22 cellular contexts compared by ENCODE assay signal in genomic region chr6:45845546-45845945, GRCh38.
DNase-seq lines count a peak whose midpoint lies in the region; ATAC-seq and TF ChIP-seq lines count a peak whose summit lies in the region.
"Had no signal": no experiment of that assay in that cellular context is flagged by ENCODE, and none has a peak within 500 bp of the region (broad histone marks: within the 10 kb centered on the region; RNA-seq: fewer than 3 reads in every experiment).

No MANE protein-coding gene starts in this region.

- intact Hi-C loops in right cardiac atrium (cut with DNase I): no loop called here

- TF ChIP-seq CTCF in choroid plexus epithelial cell (conservative IDR thresholded peaks at IDR 0.05; ENCODE audit: low read depth, low read length): no peak

- peak; percentile 79 for DNase-seq in EL
- DNase-seq in OCI-M1 (lab: John Stamatoyannopoulos, UW): peak; percentile 43
- DNase-seq in choroid plexus epithelial cell (ENCODE audit: low read depth): peak; percentile 38
- DNase-seq in renal cortical epithelial cell (ENCODE audit: low read depth): peak; percentile 25
- DNase-seq in dermis blood vessel endothelial cell: no peak
- DNase-seq in NCI-H510A (lab: John Stamatoyannopoulos, UW): no peak
- DNase-seq in right cardiac atrium: no peak
- DNase-seq: activated CD4-positive, CD25-positive, alpha-beta regulatory T cell; activated CD8-positive, alpha-beta T cell treated with anti-CD3 and anti-CD28 coated beads, Interleukin-2, amount 10 ng/mL, durations not matched to agents 7 days and 5 days; hypothalamus; kidney glomerular epithelial cell; mesendoderm; natural killer cell; NCI-H1930; NK-92 treated with Interleukin-12 subunit alpha and Interleukin-12 subunit beta, amount 100 ng/mL, for 24 hours; stimulated activated CD8-positive, alpha-beta memory T cell treated with anti-CD3 and anti-CD28 coated beads, Interleukin-4, amount 100 ng/mL, for 48 hours had no signal

- WGBS in right cardiac atrium: 78% methylated on average over 1 of the region's 1 CpG

- no peaks in the 10 kb centered on the region for H3K9me3 ChIP-seq in right cardiac atrium (ENCODE audit: control insufficient read depth, low read length)
- H3K9me3 ChIP-seq: BLaER1 treated with 17β-estradiol and CSF1 and Interleukin-3, amounts not matched to agents 10 nM and 100 nM had no signal

- H3K4me3 ChIP-seq in choroid plexus epithelial cell (ENCODE audit: low read depth, low read length) (no peak overlapping the region), right cardiac atrium (ENCODE audit: low read length) (no peak overlapping the region)
- H3K4me3 ChIP-seq: BLaER1 treated with 17β-estradiol and CSF1 and Interleukin-3, amounts not matched to agents 10 nM and 100 nM; cardiac muscle cell; smooth muscle cell had no signal

- no peaks in the 10 kb centered on the region for H3K27me3 ChIP-seq in right cardiac atrium (ENCODE audit: control insufficient read depth, insufficient read depth)
- H3K27me3 ChIP-seq: BLaER1 treated with 17β-estradiol and CSF1 and Interleukin-3, amounts not matched to agents 10 nM and 100 nM; cardiac muscle cell had no signal

- no peak overlapping the region for H3K27ac ChIP-seq in right cardiac atrium (ENCODE audit: low read length)
- H3K27ac ChIP-seq: BLaER1 treated with 17β-estradiol and CSF1 and Interleukin-3, amounts not matched to agents 10 nM and 100 nM; cardiac muscle cell; parathyroid adenoma had no signal

- H3K4me1 ChIP-seq in right cardiac atrium (ENCODE audit: control insufficient read depth, insufficient read depth, low read length): no peaks in the 10 kb centered on the region
- H3K4me1 ChIP-seq: parathyroid adenoma had no signal

- no peak for ATAC-seq in right cardiac atrium
- ATAC-seq: activated CD8-positive, alpha-beta T cell treated with anti-CD3 and anti-CD28 coated beads, Interleukin-2, amount 10 ng/mL, durations not matched to agents 7 days and 5 days; activated naive CD4-positive, alpha-beta T cell treated with anti-CD3 and anti-CD28 coated beads, Interleukin-2, amount 50 U/mL, for 72 hours; HepG2; natural killer cell had no signal

Comparison
In these comparisons a context has a peak if more than half of its experiments do, and no peak if none do; other contexts are left out.
1. DNase-seq: peak in EL (single experiment), OCI-M1 (single experiment), choroid plexus epithelial cell (single experiment) and renal cortical epithelial cell (single experiment); none in dermis blood vessel endothelial cell (single experiment), NCI-H510A (single experiment) and right cardiac atrium (0 of 3).